In genomic region chr14:44829021-44829420, GRCh38 we compare ENCODE assay signal across 5 cellular contexts.
"Had no signal": no experiment of that assay in that cellular context is flagged by ENCODE, and none has a peak within 500 bp of the region (broad histone marks: within the 10 kb centered on the region; RNA-seq: fewer than 3 reads in every experiment).

No MANE protein-coding gene starts in this region.

- H3K4me3 Mint-ChIP-seq: GM23338, H9 had no signal

- H3K9me3 Mint-ChIP-seq: GM23338 had no signal

- DNase-seq: H9, HCEC 1CT, IMR-90 had no signal

- ATAC-seq: GM23338, K562 had no signal

- H3K4me2 ChIP-seq: GM23338 had no signal

- H3K4me1 Mint-ChIP-seq: GM23338, H9 had no signal

- H3K27ac Mint-ChIP-seq: GM23338, H9 had no signal

- H3K4me3 ChIP-seq: GM23338, K562 had no signal

- H2AFZ ChIP-seq: GM23338 had no signal
